8 cellular contexts compared by ENCODE assay signal in the genomic region with DNA sequence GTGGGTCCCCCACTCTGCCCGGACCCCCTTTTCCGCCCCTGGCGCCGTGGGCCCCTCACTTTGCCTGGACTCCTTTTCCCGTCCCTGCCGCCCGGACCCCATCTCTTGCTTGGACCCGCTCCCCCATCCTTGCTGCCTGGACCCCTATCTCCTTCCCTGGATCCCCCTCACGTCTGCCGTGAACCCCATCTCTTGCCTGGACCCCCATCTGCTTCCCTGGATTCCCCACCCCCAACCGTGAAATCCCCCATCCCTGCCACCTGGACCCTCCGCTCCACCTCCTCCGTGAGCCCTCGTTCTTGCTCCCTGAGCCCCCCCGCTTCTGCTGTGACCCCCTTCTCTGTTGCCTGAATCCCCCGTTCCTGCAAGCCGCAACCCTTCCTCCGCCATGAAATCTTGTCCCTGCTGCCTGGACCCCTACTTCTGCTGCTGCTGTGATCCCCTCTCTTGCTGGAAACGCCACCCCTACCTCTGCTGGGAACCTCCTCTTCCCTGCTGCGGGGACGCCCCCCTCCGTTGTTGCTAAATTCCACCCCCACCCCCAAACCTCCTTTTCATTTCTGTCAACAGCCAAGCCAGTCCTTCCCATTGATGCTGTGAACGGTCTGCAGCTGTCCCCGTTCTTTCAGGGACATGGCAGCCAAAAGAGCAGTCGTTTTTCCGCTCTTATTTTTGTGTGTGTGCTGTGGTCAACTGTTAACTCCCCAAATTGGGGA. TPM values are rescaled to one million over a fixed set of nuclear protein-coding genes. Genes with fewer than 3 reads are reported as not detected.
DNase-seq lines count a peak whose midpoint lies in the region; ATAC-seq and TF ChIP-seq lines count a peak whose summit lies in the region.

No MANE protein-coding gene starts in this region.

- H3K9me3 ChIP-seq in ovary = no peaks in the 10 kb centered on the region

- H3K9me3 Mint-ChIP-seq in T-helper 1 cell treated with Interleukin-12 subunit alpha and Interleukin-12 subunit beta and Interleukin-4 antibody, amounts not matched to agents 30 μg/mL and 1 μg/mL, for 36 hours = no peaks in the 10 kb centered on the region
- no peaks in the 10 kb centered on the region for H3K9me3 Mint-ChIP-seq in activated B cell treated with CpG ODN at 0.5 μM for 24 hours

- CTCF ChIA-PET in activated B cell treated with CpG ODN at 0.5 μM for 24 hours (lab: Charles Lee) = interaction anchor here (0.6 kb wide), 1 partner anchor 50 kb away, joined by 3 read pairs; no protein-coding TSS in a partner anchor

- TF ChIP-seq EP300 in ovary (IDR thresholded peaks at IDR 0.05) = no peak

- ATAC-seq in activated B cell treated with CpG ODN at 0.5 μM for 24 hours (ENCODE audit: low read depth) (no peak), GM21528 (IDR thresholded peaks at IDR 0.05; ENCODE audit: low FRiP score, unreplicated experiment) (no peak)

- no peaks in the 10 kb centered on the region for H3K36me3 ChIP-seq in ovary

- no peaks in the 10 kb centered on the region for H3K27me3 ChIP-seq in ovary

- H3K4me3 Mint-ChIP-seq in T-helper 1 cell treated with Interleukin-12 subunit alpha and Interleukin-12 subunit beta and Interleukin-4 antibody, amounts not matched to agents 30 μg/mL and 1 μg/mL, for 36 hours = peak overlapping the region; percentile 92
- peak overlapping the region; percentile 86 for H3K4me3 Mint-ChIP-seq in activated B cell treated with CpG ODN at 0.5 μM for 24 hours

- H3K4me3 ChIP-seq in fibroblast of the aortic adventitia (ENCODE audit: low read depth, low read length) (peak overlapping the region; percentile 90), ovary (peak overlapping the region; percentile 92)

- H3K27ac ChIP-seq in ovary = peak overlapping the region; percentile 89 to 96

- 1 to 2% (median 1%) methylated on average over 26 of the region's 26 CpGs for WGBS in ovary, 3 donors

- intact Hi-C loops in activated B cell treated with CpG ODN at 0.5 μM for 24 hours (cut with micrococcal nuclease) = loop anchor here (5.0 kb wide), 1 partner anchor 78 kb away; the partner anchor contains the start of gene FAM174C
- intact Hi-C loops in ovary (cut with DNase I) = no loop called here

- peak overlapping the region; percentile 71 for H3K27ac Mint-ChIP-seq in T-helper 1 cell treated with Interleukin-12 subunit alpha and Interleukin-12 subunit beta and Interleukin-4 antibody, amounts not matched to agents 30 μg/mL and 1 μg/mL, for 36 hours
- H3K27ac Mint-ChIP-seq in activated B cell treated with CpG ODN at 0.5 μM for 24 hours = peak overlapping the region; percentile 70

- no peak for TF ChIP-seq CTCF in activated B cell treated with CpG ODN at 0.5 μM for 24 hours (IDR thresholded peaks at IDR 0.05)
- no peak for TF ChIP-seq CTCF in fibroblast of the aortic adventitia (IDR thresholded peaks at IDR 0.05; ENCODE audit: insufficient read depth, low read length)
- TF ChIP-seq CTCF in ovary (IDR thresholded peaks at IDR 0.05) = no peak

- peaks cover 10% of the 10 kb centered on the region for H3K4me1 Mint-ChIP-seq in T-helper 1 cell treated with Interleukin-12 subunit alpha and Interleukin-12 subunit beta and Interleukin-4 antibody, amounts not matched to agents 30 μg/mL and 1 μg/mL, for 36 hours (ENCODE audit: low read depth)
- H3K4me1 Mint-ChIP-seq in activated B cell treated with CpG ODN at 0.5 μM for 24 hours = peaks cover 13% of the 10 kb centered on the region

- H3K4me1 ChIP-seq in ovary (ENCODE audit: insufficient read depth) = peaks cover 16% of the 10 kb centered on the region

- no peak for DNase-seq in T-helper 1 cell
- no peak for DNase-seq in activated B cell treated with CpG ODN at 0.5 μM for 24 hours
- no peak for DNase-seq in fibroblast of the aortic adventitia (ENCODE audit: low read depth)
- DNase-seq in ovary = peak in 2 of 5 donors; percentile 28 to 51
- no peak for DNase-seq in cortex of kidney (lab: John Stamatoyannopoulos, UW)
- no peak for DNase-seq in DMS114 treated with DMSO at 0.1 percent for 48 hours (lab: John Stamatoyannopoulos, UW; ENCODE audit: unreplicated experiment)

- TF ChIP-seq POLR2A in ovary (IDR thresholded peaks at IDR 0.05) = no peak

- peaks cover 17% of the 10 kb centered on the region for H3K36me3 Mint-ChIP-seq in T-helper 1 cell treated with Interleukin-12 subunit alpha and Interleukin-12 subunit beta and Interleukin-4 antibody, amounts not matched to agents 30 μg/mL and 1 μg/mL, for 36 hours (ENCODE audit: low read depth)
- peaks cover 41% of the 10 kb centered on the region for H3K36me3 Mint-ChIP-seq in activated B cell treated with CpG ODN at 0.5 μM for 24 hours (ENCODE audit: low read depth)

- no peaks in the 10 kb centered on the region for H3K27me3 Mint-ChIP-seq in T-helper 1 cell treated with Interleukin-12 subunit alpha and Interleukin-12 subunit beta and Interleukin-4 antibody, amounts not matched to agents 30 μg/mL and 1 μg/mL, for 36 hours (ENCODE audit: low read depth)
- H3K27me3 Mint-ChIP-seq in activated B cell treated with CpG ODN at 0.5 μM for 24 hours = no peaks in the 10 kb centered on the region

- POLR2A ChIA-PET in activated B cell treated with CpG ODN at 0.5 μM for 24 hours (lab: Charles Lee) = interaction anchor here (0.6 to 1.7 kb wide), 5 partner anchors 9 to 80 kb away, joined by 3 to 13 read pairs (median 6); partner anchors contain the start of gene FAM174C

RNA-seq across cellular contexts. Expression of gene NDUFS7, which starts 28.3 kb away (rescaled TPM):
- total RNA-seq in activated B cell treated with CpG ODN at 0.5 μM for 24 hours (82.1 and 84.3 TPM in 2 replicates), fibroblast of the aortic adventitia (ENCODE audit: low replicate concordance) (14.6 and 40.7 TPM in 2 replicates), ovary (100 to 1,000 TPM in 1 of 7 donors, 10 to 100 TPM in 6; 65.6 to 112 (median 79.9) TPM)
- 10 to 100 TPM in 1 of 2 donors, under 1 TPM in 1; 0.72 to 96.2 TPM for polyA plus RNA-seq in ovary

RNA-seq across cellular contexts. Expression of gene GAMT, which starts 45.9 kb away (rescaled TPM):
- 6.9 and 8.8 TPM in 2 replicates for total RNA-seq in activated B cell treated with CpG ODN at 0.5 μM for 24 hours
- 8.8 and 40.6 TPM in 2 replicates for total RNA-seq in fibroblast of the aortic adventitia (ENCODE audit: low replicate concordance)
- total RNA-seq in ovary = 10 to 100 TPM in 6 of 7 donors, 1 to 10 TPM in 1; 8.3 to 34.1 (median 20.1) TPM
- 10 to 100 TPM in 1 of 2 donors, 1 to 10 TPM in 1; 8.0 to 13.8 TPM for polyA plus RNA-seq in ovary

RNA-seq across cellular contexts. Expression of gene DAZAP1, which starts 52.0 kb away (rescaled TPM):
- total RNA-seq in activated B cell treated with CpG ODN at 0.5 μM for 24 hours (177 and 195 TPM in 2 replicates), fibroblast of the aortic adventitia (ENCODE audit: low replicate concordance) (17.3 and 43.8 TPM in 2 replicates), ovary (100 to 1,000 TPM in 1 of 7 donors, 10 to 100 TPM in 6; 35.4 to 113 (median 79.5) TPM)
- polyA plus RNA-seq in ovary = 10 to 100 TPM; 29.6 to 58.5 TPM
